ENCODE assay signal across 23 cellular contexts in genomic region chr11:133181066-133181465, GRCh38.
"Had no signal": no experiment of that assay in that cellular context is flagged by ENCODE, and none has a peak within 500 bp of the region (broad histone marks: within the 10 kb centered on the region; RNA-seq: fewer than 3 reads in every experiment).

No MANE protein-coding gene starts in this region.

- H3K9me3 ChIP-seq: SK-N-SH had no signal

- ATAC-seq: HepG2, Panc1, PC-3, T-cell had no signal

- DNase-seq: IMR-90; Karpas-422; KG1; MM.1S; NCI-H1092 treated with DMSO at 0.1 percent for 48 hours; NCI-H1436; NCI-H187; NCI-H2029; NCI-H2081 treated with DMSO at 0.1 percent for 48 hours; NCI-H2171; NCI-H226; NCI-H446; NCI-H510A; NCI-H774; NK-92 treated with Interleukin-12 subunit alpha and Interleukin-12 subunit beta, amount 100 ng/mL, for 24 hours; PC-3; SHP77; SK-N-SH; SW 1271; T-cell had no signal

- H3K27ac ChIP-seq: RWPE1 had no signal
